8 cellular contexts compared by ENCODE assay signal in genomic region chr19:47430041-47430802, GRCh38. TPM values are rescaled to one million over a fixed set of nuclear protein-coding genes. Genes with fewer than 3 reads are reported as not detected.
DNase-seq lines count a peak whose midpoint lies in the region; ATAC-seq, FAIRE-seq and TF ChIP-seq lines count a peak whose summit lies in the region.

No MANE protein-coding gene starts in this region.

- H3K27ac ChIP-seq in keratinocyte (ENCODE audit: control insufficient read depth, insufficient read depth, low read length) (no peak overlapping the region), suprapubic skin (no peak overlapping the region)

- H3K4me2 ChIP-seq in keratinocyte (ENCODE audit: control insufficient read depth, extremely low read depth, insufficient read depth, low read depth, low read length): peak overlapping the region; percentile 62

- peak overlapping the region; percentile 80 for H2AFZ ChIP-seq in keratinocyte (ENCODE audit: control insufficient read depth, low read length)

- H3K36me3 Mint-ChIP-seq in activated CD4-positive, alpha-beta T cell treated with anti-CD3 and anti-CD28 coated beads, Interleukin-2, amount 10 ng/mL, durations not matched to agents 7 days and 5 days (ENCODE audit: low read depth): no peaks in the 10 kb centered on the region

- TF ChIP-seq CTCF in keratinocyte (optimal IDR thresholded peaks at IDR 0.05 in 1 of 3, IDR thresholded peaks at IDR 0.05 in 1 of 3, conservative IDR thresholded peaks at IDR 0.05 in 1 of 3; ENCODE audit: extremely low read depth in 1 of 3, insufficient read depth in 2 of 3, low read length in 3 of 3) (peak in 2 of 3 experiments; percentile 34 to 60), suprapubic skin (IDR thresholded peaks at IDR 0.05) (peak in 1 of 2 donors; percentile 53)

- H3K9me3 ChIP-seq in adipocyte (ENCODE audit: control insufficient read depth, low read length) (no peaks in the 10 kb centered on the region), keratinocyte (ENCODE audit: control insufficient read depth, low read depth, low read length) (no peaks in the 10 kb centered on the region), suprapubic skin (no peaks in the 10 kb centered on the region)

- H3K4me1 Mint-ChIP-seq in activated CD4-positive, alpha-beta T cell treated with anti-CD3 and anti-CD28 coated beads, Interleukin-2, amount 10 ng/mL, durations not matched to agents 7 days and 5 days: peaks cover 46% of the 10 kb centered on the region

- no peak for ATAC-seq in HG03025 (IDR thresholded peaks at IDR 0.05; ENCODE audit: low FRiP score, unreplicated experiment)
- ATAC-seq in GM21367 (IDR thresholded peaks at IDR 0.05; ENCODE audit: unreplicated experiment): no peak

- peak overlapping the region; percentile 31 for H3K27ac Mint-ChIP-seq in activated CD4-positive, alpha-beta T cell treated with anti-CD3 and anti-CD28 coated beads, Interleukin-2, amount 10 ng/mL, durations not matched to agents 7 days and 5 days

- peaks cover 6% of the 10 kb centered on the region for H3K9me3 Mint-ChIP-seq in activated CD4-positive, alpha-beta T cell treated with anti-CD3 and anti-CD28 coated beads, Interleukin-2, amount 10 ng/mL, durations not matched to agents 7 days and 5 days

- no peak for TF ChIP-seq POLR2A in suprapubic skin (IDR thresholded peaks at IDR 0.05)

- 11% methylated on average over 31 of the region's 69 CpGs for WGBS in suprapubic skin

- peak overlapping the region; percentile 52 for H3K4me3 Mint-ChIP-seq in activated CD4-positive, alpha-beta T cell treated with anti-CD3 and anti-CD28 coated beads, Interleukin-2, amount 10 ng/mL, durations not matched to agents 7 days and 5 days

- no peaks in the 10 kb centered on the region for H3K79me2 ChIP-seq in keratinocyte (ENCODE audit: control insufficient read depth, insufficient read depth, low read length)

- dilution Hi-C loops in keratinocyte (cut with MboI; ENCODE audit: extremely low pct_ligation_motif_present, low sequenced_read_pairs): no loop called here

- POLR2A ChIA-PET in activated CD4-positive, alpha-beta T cell treated with anti-CD3 and anti-CD28 coated beads, Interleukin-2, amount 10 ng/mL, durations not matched to agents 7 days and 5 days (lab: Charles Lee): no interaction called here

- H3K36me3 ChIP-seq in adipocyte (ENCODE audit: control insufficient read depth, insufficient read depth, low read length, severe bottlenecking) (no peaks in the 10 kb centered on the region), keratinocyte (ENCODE audit: control insufficient read depth in 2 of 2, extremely low read depth in 1 of 2, insufficient read depth in 2 of 2, low read length in 2 of 2) (no peaks in the 10 kb centered on the region), suprapubic skin (no peaks in the 10 kb centered on the region)

- H3K9me1 ChIP-seq in keratinocyte (ENCODE audit: control insufficient read depth, extremely low read depth, insufficient read depth, low read length): no peaks in the 10 kb centered on the region

- no peak for FAIRE-seq in keratinocyte (lab: Jason Lieb, UNC)

- no peaks in the 10 kb centered on the region for H4K20me1 ChIP-seq in keratinocyte (ENCODE audit: control insufficient read depth, extremely low read depth, insufficient read depth, low read length)

- H3K27me3 ChIP-seq in adipocyte (replicated peaks; ENCODE audit: control insufficient read depth, insufficient read depth, low read length) (peaks cover 15% of the 10 kb centered on the region), keratinocyte (ENCODE audit: control insufficient read depth, extremely low read depth, insufficient read depth, low read length) (peaks cover 7% of the 10 kb centered on the region), suprapubic skin (peaks cover 52% of the 10 kb centered on the region)

- no peak for TF ChIP-seq EP300 in suprapubic skin (IDR thresholded peaks at IDR 0.05)

- peak overlapping the region; percentile 58 for H3K4me3 ChIP-seq in adipocyte (ENCODE audit: low read length)
- peak overlapping the region in 1 of 3 experiments; percentile 46 for H3K4me3 ChIP-seq in keratinocyte (ENCODE audit: control insufficient read depth in 2 of 3, extremely low read depth in 1 of 3, insufficient read depth in 2 of 3, low read depth in 1 of 3, low read length in 3 of 3)
- H3K4me3 ChIP-seq in suprapubic skin: peak overlapping the region; percentile 20

- H3K9ac ChIP-seq in adipocyte (ENCODE audit: low read length): peak overlapping the region; percentile 46
- no peak overlapping the region for H3K9ac ChIP-seq in keratinocyte (ENCODE audit: control insufficient read depth, extremely low read depth, insufficient read depth, low read length)

- peak; percentile 37 for DNase-seq in activated CD4-positive, alpha-beta T cell treated with anti-CD3 and anti-CD28 coated beads, Interleukin-2, amount 10 ng/mL, durations not matched to agents 7 days and 5 days
- no peak for DNase-seq in activated CD4-positive, alpha-beta T cell treated with anti-CD3 and anti-CD28 coated beads, Interleukin-2, amount 50 U/mL, for 1 hour
- DNase-seq in adipocyte (ENCODE audit: low read depth) (peak; percentile 47), keratinocyte (ENCODE audit: low read depth, low spot score) (no peak), suprapubic skin (ENCODE audit: low spot score in 2 of 2) (no peak), D341Med (ENCODE audit: low spot score) (no peak)

- CTCF ChIA-PET in activated CD4-positive, alpha-beta T cell treated with anti-CD3 and anti-CD28 coated beads, Interleukin-2, amount 10 ng/mL, durations not matched to agents 7 days and 5 days (lab: Charles Lee): interaction anchor here (0.6 to 2.8 kb wide), 9 partner anchors 14 to 275 kb away, joined by 3 to 6 read pairs (median 3); partner anchors contain the start of gene DHX34

- H3K27me3 Mint-ChIP-seq in activated CD4-positive, alpha-beta T cell treated with anti-CD3 and anti-CD28 coated beads, Interleukin-2, amount 10 ng/mL, durations not matched to agents 7 days and 5 days: peaks cover 27% of the 10 kb centered on the region

- H3K4me1 ChIP-seq in adipocyte (ENCODE audit: control insufficient read depth, insufficient read depth, low read length) (peaks cover 18% of the 10 kb centered on the region), keratinocyte (ENCODE audit: control insufficient read depth, extremely low read depth, insufficient read depth, low read length) (peaks cover 13% of the 10 kb centered on the region), suprapubic skin (peaks cover 34% of the 10 kb centered on the region)

RNA-seq across cellular contexts. Expression of gene MEIS3, which starts 10.9 kb away (rescaled TPM):
- not detected for total RNA-seq in activated CD4-positive, alpha-beta T cell treated with anti-CD3 and anti-CD28 coated beads, Interleukin-2, amount 10 ng/mL, durations not matched to agents 7 days and 5 days
- 1.7 to 4.3 TPM (median 3.0 TPM) in 3 replicates for polyA plus RNA-seq in keratinocyte
- 2.2 TPM for polyA plus RNA-seq in keratinocyte (2011; ENCODE audit: low read depth)
- 3.5 and 6.7 TPM in 2 replicates for polyA plus RNA-seq in keratinocyte (2011; cell fraction: cytosol; rRNA removed)
- 9.0 and 14.3 TPM in 2 replicates for polyA plus RNA-seq in keratinocyte (2011; cell fraction: nucleus; rRNA removed)
- polyA plus RNA-seq in keratinocyte (2012; ENCODE audit: low replicate concordance): 1.9 and 7.0 TPM in 2 replicates
- 2.6 to 6.1 TPM (median 4.2 TPM) in 3 replicates for polyA minus RNA-seq in keratinocyte
- 13.0 TPM for polyA minus RNA-seq in keratinocyte (2011; cell fraction: cytosol; rRNA and poly(A)+ RNA removed)
- polyA minus RNA-seq in keratinocyte (2011; cell fraction: nucleus; rRNA and poly(A)+ RNA removed): 4.2 and 5.0 TPM in 2 replicates
- 1 to 10 TPM; 1.6 to 5.5 (median 3.1) TPM for total RNA-seq in suprapubic skin

RNA-seq across cellular contexts. Expression of gene SLC8A2, which starts 41.5 kb away (rescaled TPM):
- not detected for total RNA-seq in activated CD4-positive, alpha-beta T cell treated with anti-CD3 and anti-CD28 coated beads, Interleukin-2, amount 10 ng/mL, durations not matched to agents 7 days and 5 days
- 0.03 to 0.17 TPM (median 0.04 TPM) in 3 replicates for polyA plus RNA-seq in keratinocyte
- 0.44 TPM for polyA plus RNA-seq in keratinocyte (2011; ENCODE audit: low read depth)
- polyA plus RNA-seq in keratinocyte (2011; cell fraction: cytosol; rRNA removed): 0.06 and 0.15 TPM in 2 replicates
- polyA plus RNA-seq in keratinocyte (2011; cell fraction: nucleus; rRNA removed): 0.41 and 0.45 TPM in 2 replicates
- 0.14 and 0.28 TPM in 2 replicates for polyA plus RNA-seq in keratinocyte (2012; ENCODE audit: low replicate concordance)
- 0.07 to 1.3 TPM in 2 of 3 replicates, not detected in the other for polyA minus RNA-seq in keratinocyte
- polyA minus RNA-seq in keratinocyte (2011; cell fraction: cytosol; rRNA and poly(A)+ RNA removed): 0.58 TPM
- 0.21 TPM in 1 of 2 replicates, not detected in the other for polyA minus RNA-seq in keratinocyte (2011; cell fraction: nucleus; rRNA and poly(A)+ RNA removed)
- total RNA-seq in suprapubic skin: 1 to 10 TPM in 1 of 4 donors, under 1 TPM in 2, not detected in 1; 0.26 to 1.2 (median 0.38) TPM

RNA-seq across cellular contexts. Expression of gene KPTN, which starts 53.8 kb away (rescaled TPM):
- total RNA-seq in activated CD4-positive, alpha-beta T cell treated with anti-CD3 and anti-CD28 coated beads, Interleukin-2, amount 10 ng/mL, durations not matched to agents 7 days and 5 days: 10 to 100 TPM; 12.5 to 14.1 TPM
- 7.0 to 10.2 TPM (median 7.3 TPM) in 3 replicates for polyA plus RNA-seq in keratinocyte
- polyA plus RNA-seq in keratinocyte (2011; ENCODE audit: low read depth): 4.0 TPM
- 4.4 and 5.9 TPM in 2 replicates for polyA plus RNA-seq in keratinocyte (2011; cell fraction: cytosol; rRNA removed)
- 19.2 and 21.7 TPM in 2 replicates for polyA plus RNA-seq in keratinocyte (2011; cell fraction: nucleus; rRNA removed)
- polyA plus RNA-seq in keratinocyte (2012; ENCODE audit: low replicate concordance): 7.0 and 8.9 TPM in 2 replicates
- 5.8 to 11.3 TPM (median 6.8 TPM) in 3 replicates for polyA minus RNA-seq in keratinocyte
- 6.7 TPM for polyA minus RNA-seq in keratinocyte (2011; cell fraction: cytosol; rRNA and poly(A)+ RNA removed)
- polyA minus RNA-seq in keratinocyte (2011; cell fraction: nucleus; rRNA and poly(A)+ RNA removed): 4.5 and 5.8 TPM in 2 replicates
- 10 to 100 TPM in 1 of 4 donors, 1 to 10 TPM in 3; 4.3 to 16.3 (median 5.9) TPM for total RNA-seq in suprapubic skin

Comparison
In these comparisons a context has a peak if more than half of its experiments do, and no peak if none do; other contexts are left out.
1. DNase-seq: peak in activated CD4-positive, alpha-beta T cell treated with anti-CD3 and anti-CD28 coated beads, Interleukin-2, amount 10 ng/mL, durations not matched to agents 7 days and 5 days (single experiment) and adipocyte (single experiment); none in activated CD4-positive, alpha-beta T cell treated with anti-CD3 and anti-CD28 coated beads, Interleukin-2, amount 50 U/mL, for 1 hour (single experiment), keratinocyte (single experiment), suprapubic skin (0 of 2) and D341Med (single experiment).